Comparison of ENCODE assay signal across 26 cellular contexts in genomic region chr7:89023146-89023545, GRCh38.
"Had no signal": no experiment of that assay in that cellular context is flagged by ENCODE, and none has a peak within 500 bp of the region (broad histone marks: within the 10 kb centered on the region; RNA-seq: fewer than 3 reads in every experiment).

No MANE protein-coding gene starts in this region.

- H3K9me3 Mint-ChIP-seq: T-helper 2 cell treated with Interferon-gamma antibody and Interleukin-4, amounts not matched to agents 5 μg/mL and 100 μg/mL, for 36 hours had no signal

- H3K4me3 ChIP-seq: breast epithelium, colonic mucosa, dorsolateral prefrontal cortex, esophagus muscularis mucosa, gastrocnemius medialis, sigmoid colon, transverse colon had no signal

- H3K4me1 Mint-ChIP-seq: central memory CD8-positive, alpha-beta T cell; memory B cell; naive B cell; stimulated activated naive B cell treated with anti-CD40 and anti-IgM and Interleukin-4, amounts not matched to agents 10 μg/mL and 1 μg/mL and 100 μg/mL, for 72 hours had no signal

- H3K36me3 Mint-ChIP-seq: memory B cell; naive B cell; stimulated activated naive B cell treated with anti-CD40 and anti-IgM and Interleukin-4, amounts not matched to agents 10 μg/mL and 1 μg/mL and 100 μg/mL, for 72 hours had no signal

- H3K27me3 ChIP-seq: breast epithelium, colonic mucosa, dorsolateral prefrontal cortex, esophagus muscularis mucosa, gastrocnemius medialis, sigmoid colon, transverse colon had no signal

- H3K9me3 ChIP-seq: colonic mucosa, gastrocnemius medialis, sigmoid colon had no signal

- H3K4me3 Mint-ChIP-seq: activated CD8-positive, alpha-beta T cell treated with anti-CD3 and anti-CD28 coated beads, Interleukin-2, amount 10 ng/mL, durations not matched to agents 7 days and 5 days; activated naive CD8-positive, alpha-beta T cell treated with anti-CD3 and anti-CD28 coated beads, Interleukin-2, amount 50 U/mL, for 24 hours; activated T-helper 1 cell treated with anti-CD3 and anti-CD28 coated beads, Interleukin-12 subunit alpha, Interleukin-12 subunit beta, Interleukin-2, Interleukin-4 antibody, amounts not matched to agents 30 ng/mL and 10 ng/mL and 1 ng/mL, durations not matched to agents 14 hours and 24 hours and 36 hours; central memory CD8-positive, alpha-beta T cell; effector memory CD8-positive, alpha-beta T cell; memory B cell; naive B cell; stimulated activated naive B cell treated with anti-CD40 and anti-IgM and Interleukin-4, amounts not matched to agents 10 μg/mL and 1 μg/mL and 100 μg/mL, for 72 hours; T-helper 2 cell treated with Interferon-gamma antibody and Interleukin-4, amounts not matched to agents 5 μg/mL and 100 μg/mL, for 36 hours had no signal

- DNase-seq: activated CD4-positive, alpha-beta T cell treated with anti-CD3 and anti-CD28 coated beads, Interleukin-2, amount 50 U/mL, for 1 hour; activated CD4-positive, CD25-positive, alpha-beta regulatory T cell treated with anti-CD3 and anti-CD28 coated beads, Interleukin-2, amount 50 U/mL, for 72 hours; activated CD8-positive, alpha-beta T cell treated with anti-CD3 and anti-CD28 coated beads, Interleukin-2, amount 10 ng/mL, durations not matched to agents 7 days and 5 days; activated gamma-delta T cell; activated naive CD4-positive, alpha-beta T cell treated with anti-CD3 and anti-CD28 coated beads, Interleukin-2, amount 50 U/mL, for 16 hours; activated naive CD8-positive, alpha-beta T cell treated with anti-CD3 and anti-CD28 coated beads, Interleukin-2, amount 50 U/mL, for 24 hours; colonic mucosa; dorsolateral prefrontal cortex; effector memory CD8-positive, alpha-beta T cell; gastrocnemius medialis; hippocampal formation; left ventricle myocardium superior; naive B cell; occipital lobe; sigmoid colon; stimulated activated CD4-positive, alpha-beta T cell treated with anti-CD3 and anti-CD28 coated beads, Interleukin-2, amount 100 ng/mL, for 48 hours; stimulated activated CD8-positive, alpha-beta memory T cell treated with anti-CD3 and anti-CD28 coated beads, Interleukin-4, amount 100 ng/mL, for 48 hours; stimulated activated naive B cell treated with anti-CD40 and anti-IgM and Interleukin-4, amounts not matched to agents 10 μg/mL and 1 μg/mL and 100 μg/mL, for 72 hours; transverse colon; WERI-Rb-1 had no signal

- H3K27ac ChIP-seq: breast epithelium, colonic mucosa, dorsolateral prefrontal cortex, esophagus muscularis mucosa, gastrocnemius medialis, sigmoid colon, transverse colon, WERI-Rb-1 had no signal

- H3K4me1 ChIP-seq: breast epithelium, colonic mucosa, esophagus muscularis mucosa, gastrocnemius medialis, sigmoid colon, transverse colon had no signal

- H3K36me3 ChIP-seq: colonic mucosa, esophagus muscularis mucosa, gastrocnemius medialis, sigmoid colon, transverse colon, WERI-Rb-1 had no signal

- H3K27ac Mint-ChIP-seq: activated CD8-positive, alpha-beta T cell treated with anti-CD3 and anti-CD28 coated beads, Interleukin-2, amount 10 ng/mL, durations not matched to agents 7 days and 5 days; activated naive CD8-positive, alpha-beta T cell treated with anti-CD3 and anti-CD28 coated beads, Interleukin-2, amount 50 U/mL, for 24 hours; activated T-helper 1 cell treated with anti-CD3 and anti-CD28 coated beads, Interleukin-12 subunit alpha, Interleukin-12 subunit beta, Interleukin-2, Interleukin-4 antibody, amounts not matched to agents 30 ng/mL and 10 ng/mL and 1 ng/mL, durations not matched to agents 14 hours and 24 hours and 36 hours; effector memory CD8-positive, alpha-beta T cell; memory B cell; naive B cell; stimulated activated naive B cell treated with anti-CD40 and anti-IgM and Interleukin-4, amounts not matched to agents 10 μg/mL and 1 μg/mL and 100 μg/mL, for 72 hours; T-helper 2 cell treated with Interferon-gamma antibody and Interleukin-4, amounts not matched to agents 5 μg/mL and 100 μg/mL, for 36 hours had no signal

- H3K27me3 Mint-ChIP-seq: central memory CD8-positive, alpha-beta T cell; effector memory CD8-positive, alpha-beta T cell; memory B cell; naive B cell; stimulated activated naive B cell treated with anti-CD40 and anti-IgM and Interleukin-4, amounts not matched to agents 10 μg/mL and 1 μg/mL and 100 μg/mL, for 72 hours had no signal
